ENCODE assay signal across 1 cellular context in the genomic region with DNA sequence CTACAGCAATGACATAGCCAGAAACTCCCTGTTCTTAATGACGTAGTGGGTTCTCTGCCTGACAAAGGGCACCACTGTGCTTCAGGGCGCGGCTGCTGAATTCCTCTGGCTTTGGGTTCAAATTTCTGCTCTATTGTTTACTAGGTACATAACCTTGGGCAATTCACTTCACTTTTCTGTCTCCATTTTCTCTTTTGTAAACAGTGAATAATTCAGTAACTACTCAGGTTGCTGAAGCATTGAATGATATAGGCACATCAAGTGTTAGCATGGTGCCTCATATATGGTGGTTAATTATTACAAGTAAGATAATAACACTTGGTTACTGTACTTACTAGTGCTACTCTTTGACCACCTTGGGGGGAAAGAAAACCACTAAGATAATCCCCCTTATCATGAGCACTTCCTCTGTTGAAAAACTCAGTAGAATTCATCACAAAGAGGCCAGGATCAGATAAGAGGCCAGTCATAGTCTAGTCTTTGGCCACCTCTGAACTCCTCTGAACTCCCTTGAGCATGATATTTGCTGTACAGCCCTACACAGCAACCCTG.
TF ChIP-seq lines count a peak whose summit lies in the region.

No MANE protein-coding gene starts in this region.

TF ChIP-seq in HepG2, 621 proteins besides CTCF, POLR2A, EP300 and RAD21 (continued from another document and continues in another):
- TF ChIP-seq, protein P1, sequence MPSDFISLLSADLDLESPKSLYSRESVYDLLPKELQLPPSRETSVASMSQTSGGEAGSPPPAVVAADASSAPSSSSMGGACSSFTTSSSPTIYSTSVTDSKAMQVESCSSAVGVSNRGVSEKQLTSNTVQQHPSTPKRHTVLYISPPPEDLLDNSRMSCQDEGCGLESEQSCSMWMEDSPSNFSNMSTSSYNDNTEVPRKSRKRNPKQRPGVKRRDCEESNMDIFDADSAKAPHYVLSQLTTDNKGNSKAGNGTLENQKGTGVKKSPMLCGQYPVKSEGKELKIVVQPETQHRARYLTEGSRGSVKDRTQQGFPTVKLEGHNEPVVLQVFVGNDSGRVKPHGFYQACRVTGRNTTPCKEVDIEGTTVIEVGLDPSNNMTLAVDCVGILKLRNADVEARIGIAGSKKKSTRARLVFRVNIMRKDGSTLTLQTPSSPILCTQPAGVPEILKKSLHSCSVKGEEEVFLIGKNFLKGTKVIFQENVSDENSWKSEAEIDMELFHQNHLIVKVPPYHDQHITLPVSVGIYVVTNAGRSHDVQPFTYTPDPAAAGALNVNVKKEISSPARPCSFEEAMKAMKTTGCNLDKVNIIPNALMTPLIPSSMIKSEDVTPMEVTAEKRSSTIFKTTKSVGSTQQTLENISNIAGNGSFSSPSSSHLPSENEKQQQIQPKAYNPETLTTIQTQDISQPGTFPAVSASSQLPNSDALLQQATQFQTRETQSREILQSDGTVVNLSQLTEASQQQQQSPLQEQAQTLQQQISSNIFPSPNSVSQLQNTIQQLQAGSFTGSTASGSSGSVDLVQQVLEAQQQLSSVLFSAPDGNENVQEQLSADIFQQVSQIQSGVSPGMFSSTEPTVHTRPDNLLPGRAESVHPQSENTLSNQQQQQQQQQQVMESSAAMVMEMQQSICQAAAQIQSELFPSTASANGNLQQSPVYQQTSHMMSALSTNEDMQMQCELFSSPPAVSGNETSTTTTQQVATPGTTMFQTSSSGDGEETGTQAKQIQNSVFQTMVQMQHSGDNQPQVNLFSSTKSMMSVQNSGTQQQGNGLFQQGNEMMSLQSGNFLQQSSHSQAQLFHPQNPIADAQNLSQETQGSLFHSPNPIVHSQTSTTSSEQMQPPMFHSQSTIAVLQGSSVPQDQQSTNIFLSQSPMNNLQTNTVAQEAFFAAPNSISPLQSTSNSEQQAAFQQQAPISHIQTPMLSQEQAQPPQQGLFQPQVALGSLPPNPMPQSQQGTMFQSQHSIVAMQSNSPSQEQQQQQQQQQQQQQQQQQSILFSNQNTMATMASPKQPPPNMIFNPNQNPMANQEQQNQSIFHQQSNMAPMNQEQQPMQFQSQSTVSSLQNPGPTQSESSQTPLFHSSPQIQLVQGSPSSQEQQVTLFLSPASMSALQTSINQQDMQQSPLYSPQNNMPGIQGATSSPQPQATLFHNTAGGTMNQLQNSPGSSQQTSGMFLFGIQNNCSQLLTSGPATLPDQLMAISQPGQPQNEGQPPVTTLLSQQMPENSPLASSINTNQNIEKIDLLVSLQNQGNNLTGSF (CRISPR knock-in tag; IDR thresholded peaks at IDR 0.05) = no peak
- no peak for TF ChIP-seq ZNF30 (CRISPR knock-in tag; IDR thresholded peaks at IDR 0.05)
- no peak for TF ChIP-seq ELF1 (CRISPR knock-in tag; IDR thresholded peaks at IDR 0.05)
- TF ChIP-seq RBFOX2 (IDR thresholded peaks at IDR 0.05; ENCODE audit: low read depth, low read length) = no peak
- no peak for TF ChIP-seq ZNF773 (CRISPR knock-in tag; IDR thresholded peaks at IDR 0.05; ENCODE audit: borderline replicate concordance)
- TF ChIP-seq NFE2L1 (CRISPR knock-in tag; IDR thresholded peaks at IDR 0.05; ENCODE audit: borderline replicate concordance) = no peak
- TF ChIP-seq NFKB2 (CRISPR knock-in tag; IDR thresholded peaks at IDR 0.05; ENCODE audit: borderline replicate concordance) = no peak
- TF ChIP-seq GFI1 (CRISPR knock-in tag; IDR thresholded peaks at IDR 0.05; ENCODE audit: borderline replicate concordance) = peak; percentile 93
- TF ChIP-seq, protein P2, sequence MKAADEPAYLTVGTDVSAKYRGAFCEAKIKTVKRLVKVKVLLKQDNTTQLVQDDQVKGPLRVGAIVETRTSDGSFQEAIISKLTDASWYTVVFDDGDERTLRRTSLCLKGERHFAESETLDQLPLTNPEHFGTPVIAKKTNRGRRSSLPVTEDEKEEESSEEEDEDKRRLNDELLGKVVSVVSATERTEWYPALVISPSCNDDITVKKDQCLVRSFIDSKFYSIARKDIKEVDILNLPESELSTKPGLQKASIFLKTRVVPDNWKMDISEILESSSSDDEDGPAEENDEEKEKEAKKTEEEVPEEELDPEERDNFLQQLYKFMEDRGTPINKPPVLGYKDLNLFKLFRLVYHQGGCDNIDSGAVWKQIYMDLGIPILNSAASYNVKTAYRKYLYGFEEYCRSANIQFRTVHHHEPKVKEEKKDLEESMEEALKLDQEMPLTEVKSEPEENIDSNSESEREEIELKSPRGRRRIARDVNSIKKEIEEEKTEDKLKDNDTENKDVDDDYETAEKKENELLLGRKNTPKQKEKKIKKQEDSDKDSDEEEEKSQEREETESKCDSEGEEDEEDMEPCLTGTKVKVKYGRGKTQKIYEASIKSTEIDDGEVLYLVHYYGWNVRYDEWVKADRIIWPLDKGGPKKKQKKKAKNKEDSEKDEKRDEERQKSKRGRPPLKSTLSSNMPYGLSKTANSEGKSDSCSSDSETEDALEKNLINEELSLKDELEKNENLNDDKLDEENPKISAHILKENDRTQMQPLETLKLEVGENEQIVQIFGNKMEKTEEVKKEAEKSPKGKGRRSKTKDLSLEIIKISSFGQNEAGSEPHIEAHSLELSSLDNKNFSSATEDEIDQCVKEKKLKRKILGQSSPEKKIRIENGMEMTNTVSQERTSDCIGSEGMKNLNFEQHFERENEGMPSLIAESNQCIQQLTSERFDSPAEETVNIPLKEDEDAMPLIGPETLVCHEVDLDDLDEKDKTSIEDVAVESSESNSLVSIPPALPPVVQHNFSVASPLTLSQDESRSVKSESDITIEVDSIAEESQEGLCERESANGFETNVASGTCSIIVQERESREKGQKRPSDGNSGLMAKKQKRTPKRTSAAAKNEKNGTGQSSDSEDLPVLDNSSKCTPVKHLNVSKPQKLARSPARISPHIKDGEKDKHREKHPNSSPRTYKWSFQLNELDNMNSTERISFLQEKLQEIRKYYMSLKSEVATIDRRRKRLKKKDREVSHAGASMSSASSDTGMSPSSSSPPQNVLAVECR (CRISPR knock-in tag; IDR thresholded peaks at IDR 0.05; ENCODE audit: borderline replicate concordance) = no peak; the same call in 1 of the 2 replicates
- TF ChIP-seq, protein P3, sequence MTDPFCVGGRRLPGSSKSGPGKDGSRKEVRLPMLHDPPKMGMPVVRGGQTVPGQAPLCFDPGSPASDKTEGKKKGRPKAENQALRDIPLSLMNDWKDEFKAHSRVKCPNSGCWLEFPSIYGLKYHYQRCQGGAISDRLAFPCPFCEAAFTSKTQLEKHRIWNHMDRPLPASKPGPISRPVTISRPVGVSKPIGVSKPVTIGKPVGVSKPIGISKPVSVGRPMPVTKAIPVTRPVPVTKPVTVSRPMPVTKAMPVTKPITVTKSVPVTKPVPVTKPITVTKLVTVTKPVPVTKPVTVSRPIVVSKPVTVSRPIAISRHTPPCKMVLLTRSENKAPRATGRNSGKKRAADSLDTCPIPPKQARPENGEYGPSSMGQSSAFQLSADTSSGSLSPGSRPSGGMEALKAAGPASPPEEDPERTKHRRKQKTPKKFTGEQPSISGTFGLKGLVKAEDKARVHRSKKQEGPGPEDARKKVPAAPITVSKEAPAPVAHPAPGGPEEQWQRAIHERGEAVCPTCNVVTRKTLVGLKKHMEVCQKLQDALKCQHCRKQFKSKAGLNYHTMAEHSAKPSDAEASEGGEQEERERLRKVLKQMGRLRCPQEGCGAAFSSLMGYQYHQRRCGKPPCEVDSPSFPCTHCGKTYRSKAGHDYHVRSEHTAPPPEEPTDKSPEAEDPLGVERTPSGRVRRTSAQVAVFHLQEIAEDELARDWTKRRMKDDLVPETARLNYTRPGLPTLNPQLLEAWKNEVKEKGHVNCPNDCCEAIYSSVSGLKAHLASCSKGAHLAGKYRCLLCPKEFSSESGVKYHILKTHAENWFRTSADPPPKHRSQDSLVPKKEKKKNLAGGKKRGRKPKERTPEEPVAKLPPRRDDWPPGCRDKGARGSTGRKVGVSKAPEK (CRISPR knock-in tag; IDR thresholded peaks at IDR 0.05; ENCODE audit: borderline replicate concordance) = no peak
- no peak for TF ChIP-seq RELA (CRISPR knock-in tag; IDR thresholded peaks at IDR 0.05)
- peak; percentile 18; the same call in 1 of the 2 replicates for TF ChIP-seq SMC3 (IDR thresholded peaks at IDR 0.05; ENCODE audit: low read length)
- TF ChIP-seq, protein P4, sequence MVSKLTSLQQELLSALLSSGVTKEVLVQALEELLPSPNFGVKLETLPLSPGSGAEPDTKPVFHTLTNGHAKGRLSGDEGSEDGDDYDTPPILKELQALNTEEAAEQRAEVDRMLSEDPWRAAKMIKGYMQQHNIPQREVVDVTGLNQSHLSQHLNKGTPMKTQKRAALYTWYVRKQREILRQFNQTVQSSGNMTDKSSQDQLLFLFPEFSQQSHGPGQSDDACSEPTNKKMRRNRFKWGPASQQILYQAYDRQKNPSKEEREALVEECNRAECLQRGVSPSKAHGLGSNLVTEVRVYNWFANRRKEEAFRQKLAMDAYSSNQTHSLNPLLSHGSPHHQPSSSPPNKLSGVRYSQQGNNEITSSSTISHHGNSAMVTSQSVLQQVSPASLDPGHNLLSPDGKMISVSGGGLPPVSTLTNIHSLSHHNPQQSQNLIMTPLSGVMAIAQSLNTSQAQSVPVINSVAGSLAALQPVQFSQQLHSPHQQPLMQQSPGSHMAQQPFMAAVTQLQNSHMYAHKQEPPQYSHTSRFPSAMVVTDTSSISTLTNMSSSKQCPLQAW (CRISPR knock-in tag; IDR thresholded peaks at IDR 0.05) = peak; percentile 50
- no peak for TF ChIP-seq RORA (CRISPR knock-in tag; IDR thresholded peaks at IDR 0.05)
- TF ChIP-seq, protein P5, sequence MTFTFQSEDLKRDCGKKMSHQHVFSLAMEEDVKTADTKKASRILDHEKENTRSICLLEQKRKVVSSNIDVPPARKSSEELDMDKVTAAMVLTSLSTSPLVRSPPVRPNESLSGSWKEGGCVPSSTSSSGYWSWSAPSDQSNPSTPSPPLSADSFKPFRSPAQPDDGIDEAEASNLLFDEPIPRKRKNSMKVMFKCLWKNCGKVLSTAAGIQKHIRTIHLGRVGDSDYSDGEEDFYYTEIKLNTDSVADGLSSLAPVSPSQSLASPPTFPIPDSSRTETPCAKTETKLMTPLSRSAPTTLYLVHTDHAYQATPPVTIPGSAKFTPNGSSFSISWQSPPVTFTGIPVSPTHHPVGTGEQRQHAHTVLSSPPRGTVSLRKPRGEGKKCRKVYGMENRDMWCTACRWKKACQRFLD (CRISPR knock-in tag; IDR thresholded peaks at IDR 0.05; ENCODE audit: borderline replicate concordance) = no peak; the same call in 1 of the 2 replicates
- TF ChIP-seq, protein P6, sequence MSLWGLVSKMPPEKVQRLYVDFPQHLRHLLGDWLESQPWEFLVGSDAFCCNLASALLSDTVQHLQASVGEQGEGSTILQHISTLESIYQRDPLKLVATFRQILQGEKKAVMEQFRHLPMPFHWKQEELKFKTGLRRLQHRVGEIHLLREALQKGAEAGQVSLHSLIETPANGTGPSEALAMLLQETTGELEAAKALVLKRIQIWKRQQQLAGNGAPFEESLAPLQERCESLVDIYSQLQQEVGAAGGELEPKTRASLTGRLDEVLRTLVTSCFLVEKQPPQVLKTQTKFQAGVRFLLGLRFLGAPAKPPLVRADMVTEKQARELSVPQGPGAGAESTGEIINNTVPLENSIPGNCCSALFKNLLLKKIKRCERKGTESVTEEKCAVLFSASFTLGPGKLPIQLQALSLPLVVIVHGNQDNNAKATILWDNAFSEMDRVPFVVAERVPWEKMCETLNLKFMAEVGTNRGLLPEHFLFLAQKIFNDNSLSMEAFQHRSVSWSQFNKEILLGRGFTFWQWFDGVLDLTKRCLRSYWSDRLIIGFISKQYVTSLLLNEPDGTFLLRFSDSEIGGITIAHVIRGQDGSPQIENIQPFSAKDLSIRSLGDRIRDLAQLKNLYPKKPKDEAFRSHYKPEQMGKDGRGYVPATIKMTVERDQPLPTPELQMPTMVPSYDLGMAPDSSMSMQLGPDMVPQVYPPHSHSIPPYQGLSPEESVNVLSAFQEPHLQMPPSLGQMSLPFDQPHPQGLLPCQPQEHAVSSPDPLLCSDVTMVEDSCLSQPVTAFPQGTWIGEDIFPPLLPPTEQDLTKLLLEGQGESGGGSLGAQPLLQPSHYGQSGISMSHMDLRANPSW (CRISPR knock-in tag; IDR thresholded peaks at IDR 0.05; ENCODE audit: borderline replicate concordance) = peak; percentile 85; the same call in 1 of the 2 replicates
- no peak for TF ChIP-seq ZNF724P (CRISPR knock-in tag; IDR thresholded peaks at IDR 0.05; ENCODE audit: borderline replicate concordance)
- TF ChIP-seq ZNF17 (CRISPR knock-in tag; IDR thresholded peaks at IDR 0.05) = no peak
- no peak for TF ChIP-seq ZNF572 (CRISPR knock-in tag; IDR thresholded peaks at IDR 0.05)
- TF ChIP-seq NFYC (CRISPR knock-in tag; IDR thresholded peaks at IDR 0.05) = peak; percentile 12; the same call in 1 of the 2 replicates
- TF ChIP-seq, protein P7, sequence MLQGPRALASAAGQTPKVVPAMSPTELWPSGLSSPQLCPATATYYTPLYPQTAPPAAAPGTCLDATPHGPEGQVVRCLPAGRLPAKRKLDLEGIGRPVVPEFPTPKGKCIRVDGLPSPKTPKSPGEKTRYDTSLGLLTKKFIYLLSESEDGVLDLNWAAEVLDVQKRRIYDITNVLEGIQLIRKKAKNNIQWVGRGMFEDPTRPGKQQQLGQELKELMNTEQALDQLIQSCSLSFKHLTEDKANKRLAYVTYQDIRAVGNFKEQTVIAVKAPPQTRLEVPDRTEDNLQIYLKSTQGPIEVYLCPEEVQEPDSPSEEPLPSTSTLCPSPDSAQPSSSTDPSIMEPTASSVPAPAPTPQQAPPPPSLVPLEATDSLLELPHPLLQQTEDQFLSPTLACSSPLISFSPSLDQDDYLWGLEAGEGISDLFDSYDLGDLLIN (CRISPR knock-in tag; IDR thresholded peaks at IDR 0.05; ENCODE audit: borderline replicate concordance) = no peak
- TF ChIP-seq, protein P8, sequence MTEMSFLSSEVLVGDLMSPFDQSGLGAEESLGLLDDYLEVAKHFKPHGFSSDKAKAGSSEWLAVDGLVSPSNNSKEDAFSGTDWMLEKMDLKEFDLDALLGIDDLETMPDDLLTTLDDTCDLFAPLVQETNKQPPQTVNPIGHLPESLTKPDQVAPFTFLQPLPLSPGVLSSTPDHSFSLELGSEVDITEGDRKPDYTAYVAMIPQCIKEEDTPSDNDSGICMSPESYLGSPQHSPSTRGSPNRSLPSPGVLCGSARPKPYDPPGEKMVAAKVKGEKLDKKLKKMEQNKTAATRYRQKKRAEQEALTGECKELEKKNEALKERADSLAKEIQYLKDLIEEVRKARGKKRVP (CRISPR knock-in tag; IDR thresholded peaks at IDR 0.05) = peak in 1 of 2 experiments; percentile 65; a peak in 1 of 4 replicates
- peak; percentile 94 for TF ChIP-seq GATAD2A (CRISPR knock-in tag; IDR thresholded peaks at IDR 0.05)
- no peak for TF ChIP-seq ZFP36L2 (CRISPR knock-in tag; IDR thresholded peaks at IDR 0.05)
- TF ChIP-seq RNF2 (conservative IDR thresholded peaks at IDR 0.05; ENCODE audit: low read depth) = no peak
- TF ChIP-seq ZNF562 (CRISPR knock-in tag; IDR thresholded peaks at IDR 0.05; ENCODE audit: borderline replicate concordance) = no peak
- TF ChIP-seq, protein P9, sequence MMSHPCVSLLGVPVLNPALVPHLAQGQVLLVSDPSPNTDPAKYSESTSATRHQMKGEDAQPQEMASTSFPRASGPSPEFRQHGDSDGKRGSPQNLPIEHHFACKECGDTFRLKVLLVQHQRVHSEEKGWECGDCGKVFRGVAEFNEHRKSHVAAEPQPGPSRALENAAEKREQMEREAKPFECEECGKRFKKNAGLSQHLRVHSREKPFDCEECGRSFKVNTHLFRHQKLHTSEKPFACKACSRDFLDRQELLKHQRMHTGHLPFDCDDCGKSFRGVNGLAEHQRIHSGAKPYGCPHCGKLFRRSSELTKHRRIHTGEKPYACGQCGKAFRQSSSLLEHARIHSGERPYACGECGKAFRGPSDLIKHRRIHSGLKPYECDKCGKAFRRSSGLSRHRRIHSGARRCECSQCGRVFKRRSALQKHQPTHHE (CRISPR knock-in tag; IDR thresholded peaks at IDR 0.05; ENCODE audit: borderline replicate concordance) = no peak
- no peak for TF ChIP-seq SP4 (CRISPR knock-in tag; IDR thresholded peaks at IDR 0.05)
